8 cellular contexts compared by ENCODE assay signal in genomic region chr14:20855652-20856291, GRCh38. TPM values are rescaled to one million over a fixed set of nuclear protein-coding genes. Genes with fewer than 3 reads are reported as not detected.
DNase-seq lines count a peak whose midpoint lies in the region; ATAC-seq, FAIRE-seq and TF ChIP-seq lines count a peak whose summit lies in the region.

No MANE protein-coding gene starts in this region.

- FAIRE-seq in RCC 7860 (lab: Jason Lieb, UNC) = no peak

- no peak overlapping the region for H3K27ac ChIP-seq in left ventricle myocardium inferior (replicated peaks)

- TF ChIP-seq CTCF in left ventricle myocardium inferior (IDR thresholded peaks at IDR 0.05; ENCODE audit: borderline replicate concordance) = peak; percentile 85

- ATAC-seq in GM21381 (IDR thresholded peaks at IDR 0.05; ENCODE audit: unreplicated experiment) = peak; percentile 58
- ATAC-seq in GM19467 (IDR thresholded peaks at IDR 0.05; ENCODE audit: unreplicated experiment) = no peak

- no peaks in the 10 kb centered on the region for H3K9me3 ChIP-seq in left ventricle myocardium inferior (replicated peaks)

- H3K4me1 ChIP-seq in left ventricle myocardium inferior = no peaks in the 10 kb centered on the region

- H3K4me3 ChIP-seq in left ventricle myocardium inferior = no peak overlapping the region

- intact Hi-C loops in left ventricle myocardium inferior (cut with micrococcal nuclease) = loop anchor here (5.0 kb wide), 2 partner anchors 98 to 158 kb away; no protein-coding TSS in a partner anchor

- peaks cover 37% of the 10 kb centered on the region for H3K27me3 ChIP-seq in left ventricle myocardium inferior (ENCODE audit: low read depth)

- DNase-seq in ELF-1 (ENCODE audit: low read depth, low spot score) = peak; percentile 88
- DNase-seq in HS-27A (ENCODE audit: low read depth) = peak; percentile 24
- DNase-seq in RCC 7860 (ENCODE audit: low spot score) = peak; percentile 32
- DNase-seq in amygdala (lab: John Stamatoyannopoulos, UW) = peak in 47 of 56 donors; percentile 7 to 85 (median 49)
- DNase-seq in left ventricle myocardium inferior = peak; percentile 19
- peak; percentile 82 for DNase-seq in renal cortical epithelial cell (ENCODE audit: low read depth)

- no peaks in the 10 kb centered on the region for H3K36me3 ChIP-seq in left ventricle myocardium inferior

RNA-seq across cellular contexts. Expression of gene RNASE3, which starts 35.4 kb away (rescaled TPM):
- total RNA-seq in left ventricle myocardium inferior (not detected), renal cortical epithelial cell (not detected in 2 replicates)

RNA-seq across cellular contexts. Expression of gene RNASE1, which starts 53.1 kb away (rescaled TPM):
- total RNA-seq in left ventricle myocardium inferior (294 TPM), renal cortical epithelial cell (0.52 TPM in 1 of 2 replicates, not detected in the other)

Comparison
In these comparisons a context has a peak if more than half of its experiments do, and no peak if none do; other contexts are left out.
1. DNase-seq: peak in every context shown above with its lines; median percentile 88 in ELF-1; 82 in renal cortical epithelial cell; 49 in amygdala; 32 in RCC 7860; 24 in HS-27A; 19 in left ventricle myocardium inferior.
2. RNA of gene RNASE1, which starts 53.1 kb away (total RNA-seq): 294 TPM in left ventricle myocardium inferior (single experiment); 0.52 TPM in renal cortical epithelial cell; every median in the first group is over 100 times any median in the second.